Comparison of ENCODE assay signal across 8 cellular contexts in the genomic region with DNA sequence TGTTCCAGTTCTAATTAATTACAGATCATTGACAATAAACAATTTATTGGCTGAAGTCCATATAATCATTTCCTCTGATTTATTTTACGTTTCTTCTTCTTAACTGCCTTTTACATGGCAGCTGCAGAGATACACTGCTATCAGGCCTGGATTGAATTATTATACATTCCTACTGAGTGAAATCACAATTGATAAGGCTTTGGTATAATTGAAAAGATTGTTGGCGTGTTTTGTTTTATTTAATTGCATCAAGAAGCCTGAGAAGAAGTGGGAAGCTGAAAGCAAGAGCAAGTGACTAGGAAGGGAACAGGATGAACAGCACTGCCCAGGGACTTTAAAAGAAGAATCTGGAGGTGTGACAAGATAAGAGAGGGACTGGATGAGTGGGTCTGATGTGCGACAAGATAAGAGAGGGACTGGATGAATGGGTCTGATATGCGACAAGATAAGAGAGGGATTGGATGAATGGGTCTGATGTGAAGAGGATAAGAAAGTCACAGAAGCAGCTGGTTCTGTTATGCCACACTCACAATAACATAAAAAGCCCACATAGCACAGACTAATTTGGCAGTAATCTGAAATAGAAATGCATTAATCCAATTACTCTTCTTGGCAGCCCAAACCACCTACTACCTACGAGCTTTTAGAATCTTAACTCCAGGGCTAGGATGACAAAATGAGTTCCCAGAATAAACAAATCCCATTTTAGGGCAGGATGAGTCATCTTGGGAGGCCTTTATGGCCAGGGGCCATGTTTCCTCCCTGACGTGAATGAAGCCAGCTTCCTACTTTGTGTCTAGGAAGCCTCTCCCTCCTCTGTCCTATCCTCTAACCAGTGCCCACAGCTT.
DNase-seq lines count a peak whose midpoint lies in the region; ATAC-seq and TF ChIP-seq lines count a peak whose summit lies in the region.

No MANE protein-coding gene starts in this region.

- H2AK5ac ChIP-seq in mesenchymal stem cell (ENCODE audit: low read length, severe bottlenecking), result no peak overlapping the region

- peak overlapping the region; percentile 40 for H3K9ac ChIP-seq in mesenchymal stem cell (ENCODE audit: low read length)

- WGBS in mesenchymal stem cell, result 23% methylated on average over 4 of the region's 6 CpGs

- TF ChIP-seq POLR2A in GM18505 (IDR thresholded peaks at IDR 0.05; ENCODE audit: borderline replicate concordance, extremely low read depth, insufficient read depth, insufficient read length), result no peak

- no peak for ATAC-seq in GM18505 (IDR thresholded peaks at IDR 0.05; ENCODE audit: unreplicated experiment)
- ATAC-seq in stimulated activated naive CD8-positive, alpha-beta T cell treated with anti-CD3 and anti-CD28 coated beads, Interleukin-15, amount 100 ng/mL, for 72 hours, result no peak

- no peak overlapping the region for H2BK5ac ChIP-seq in mesenchymal stem cell (ENCODE audit: low read depth, low read length, poor library complexity, severe bottlenecking)

- H3K4me3 Mint-ChIP-seq in stimulated activated naive CD8-positive, alpha-beta T cell treated with anti-CD3 and anti-CD28 coated beads, Interleukin-15, amount 100 ng/mL, for 72 hours, result no peak overlapping the region

- DNase-seq in AG08395 (ENCODE audit: low spot score) (peak; percentile 90), NCI-H1105 treated with DMSO at 0.1 percent for 48 hours (lab: John Stamatoyannopoulos, UW) (peak; percentile 70), choroid plexus epithelial cell (ENCODE audit: low read depth) (peak; percentile 74), mesenchymal stem cell (peak; percentile 91), GM19238 (ENCODE audit: insufficient read length, low spot score) (no peak), T-helper 9 cell (no peak)
- no peak for DNase-seq in stimulated activated naive CD8-positive, alpha-beta T cell treated with anti-CD3 and anti-CD28 coated beads, Interleukin-15, amount 100 ng/mL, for 72 hours

- H3K27ac Mint-ChIP-seq in stimulated activated naive CD8-positive, alpha-beta T cell treated with anti-CD3 and anti-CD28 coated beads, Interleukin-15, amount 100 ng/mL, for 72 hours, result no peak overlapping the region

- no peak overlapping the region for H3K4me2 ChIP-seq in mesenchymal stem cell (ENCODE audit: low read length, poor library complexity, severe bottlenecking)

- peak overlapping the region in 1 of 2 experiments; percentile 80 for H3K18ac ChIP-seq in mesenchymal stem cell (ENCODE audit: low read depth in 1 of 2, low read length in 2 of 2)

- no peak overlapping the region for H3K4me3 ChIP-seq in choroid plexus epithelial cell (ENCODE audit: low read depth, low read length)
- peak overlapping the region in 1 of 2 experiments; percentile 38 for H3K4me3 ChIP-seq in mesenchymal stem cell (ENCODE audit: insufficient read depth in 1 of 2, low read depth in 1 of 2, low read length in 2 of 2)

- no peaks in the 10 kb centered on the region for H3K27me3 ChIP-seq in mesenchymal stem cell (ENCODE audit: control insufficient read depth in 1 of 2, insufficient read depth in 1 of 2, low read length in 2 of 2)

- H2BK15ac ChIP-seq in mesenchymal stem cell (ENCODE audit: low read depth, poor library complexity, severe bottlenecking), result no peak overlapping the region

- H3K4me1 ChIP-seq in mesenchymal stem cell (ENCODE audit: control insufficient read depth, insufficient read depth, low read depth, low read length), result no peaks in the 10 kb centered on the region

- H4K91ac ChIP-seq in mesenchymal stem cell (ENCODE audit: low read length), result no peak overlapping the region

- H2BK12ac ChIP-seq in mesenchymal stem cell (ENCODE audit: low read length in 2 of 2), result peak overlapping the region in 1 of 2 experiments; percentile 60

- H3K9me3 ChIP-seq in mesenchymal stem cell (ENCODE audit: control insufficient read depth, low read length), result no peaks in the 10 kb centered on the region

- no peak for TF ChIP-seq CTCF in choroid plexus epithelial cell (conservative IDR thresholded peaks at IDR 0.05; ENCODE audit: low read depth, low read length)

- H3K36me3 ChIP-seq in mesenchymal stem cell (ENCODE audit: control insufficient read depth in 1 of 2, insufficient read depth in 2 of 2, low read depth in 1 of 2, low read length in 2 of 2), result no peaks in the 10 kb centered on the region

- H3K27me3 Mint-ChIP-seq in stimulated activated naive CD8-positive, alpha-beta T cell treated with anti-CD3 and anti-CD28 coated beads, Interleukin-15, amount 100 ng/mL, for 72 hours, result no peaks in the 10 kb centered on the region

- no peaks in the 10 kb centered on the region for H3K4me1 Mint-ChIP-seq in stimulated activated naive CD8-positive, alpha-beta T cell treated with anti-CD3 and anti-CD28 coated beads, Interleukin-15, amount 100 ng/mL, for 72 hours

- no peak overlapping the region for H3K14ac ChIP-seq in mesenchymal stem cell (ENCODE audit: low read length in 2 of 2)

- no peak overlapping the region for H3K23ac ChIP-seq in mesenchymal stem cell (ENCODE audit: low read length in 2 of 2)

- H4K8ac ChIP-seq in mesenchymal stem cell (ENCODE audit: low read length), result no peak overlapping the region

- peak overlapping the region in 1 of 2 experiments; percentile 37 for H3K4ac ChIP-seq in mesenchymal stem cell (ENCODE audit: low read depth in 1 of 2, low read length in 2 of 2)

- H3K27ac ChIP-seq in mesenchymal stem cell (ENCODE audit: low read length, poor library complexity, severe bottlenecking), result no peak overlapping the region

- H3K9me3 Mint-ChIP-seq in stimulated activated naive CD8-positive, alpha-beta T cell treated with anti-CD3 and anti-CD28 coated beads, Interleukin-15, amount 100 ng/mL, for 72 hours, result no peaks in the 10 kb centered on the region

- H2AFZ ChIP-seq in mesenchymal stem cell (ENCODE audit: low read depth, low read length), result no peak overlapping the region

- no peaks in the 10 kb centered on the region for H3K79me1 ChIP-seq in mesenchymal stem cell (replicated peaks; ENCODE audit: low read length, poor library complexity, severe bottlenecking)

- no peak overlapping the region for H2BK120ac ChIP-seq in mesenchymal stem cell (ENCODE audit: low read depth, low read length)

Comparison
In these comparisons a context has a peak if more than half of its experiments do, and no peak if none do; other contexts are left out.
1. DNase-seq: peak in AG08395 (single experiment), NCI-H1105 treated with DMSO at 0.1 percent for 48 hours (single experiment), choroid plexus epithelial cell (single experiment) and mesenchymal stem cell (single experiment); none in GM19238 (single experiment), T-helper 9 cell (single experiment) and stimulated activated naive CD8-positive, alpha-beta T cell treated with anti-CD3 and anti-CD28 coated beads, Interleukin-15, amount 100 ng/mL, for 72 hours (0 of 2).